Comparison of ENCODE assay signal across 28 cellular contexts in genomic region chr1:166273618-166274017, GRCh38.
"Had no signal": no experiment of that assay in that cellular context is flagged by ENCODE, and none has a peak within 500 bp of the region (broad histone marks: within the 10 kb centered on the region; RNA-seq: fewer than 3 reads in every experiment).

No MANE protein-coding gene starts in this region.

- ATAC-seq: activated T-helper 17 cell treated with anti-CD3 and anti-CD28 coated beads, Interleukin-2, amount 50 U/mL, for 72 hours; T-cell had no signal

- DNase-seq: activated B cell treated with CpG ODN at 0.5 μM for 24 hours; activated CD4-positive, alpha-beta memory T cell treated with anti-CD3 and anti-CD28 coated beads for 36 hours; activated CD4-positive, alpha-beta T cell treated with anti-CD3 and anti-CD28 coated beads, Interleukin-2, amount 10 ng/mL, durations not matched to agents 7 days and 5 days; activated CD8-positive, alpha-beta memory T cell treated with anti-CD3 and anti-CD28 coated beads for 24 hours; activated gamma-delta T cell; activated naive CD4-positive, alpha-beta T cell treated with anti-CD3 and anti-CD28 coated beads, Interleukin-2, amount 10 ng/mL, durations not matched to agents 7 days and 5 days; activated naive CD8-positive, alpha-beta T cell treated with anti-CD3 and anti-CD28 coated beads for 36 hours; activated T-cell treated with anti-CD3 and anti-CD28 coated beads for 4 hours; activated T-cell treated with anti-CD3 and anti-CD28 coated beads, Interleukin-2, amount 50 U/mL, for 48 hours; aorta; central memory CD4-positive, alpha-beta T cell; KG1; NCI-H1048; NCI-H1417 treated with DMSO at 0.1 percent for 48 hours; NCI-H187; NCI-H2171; NCI-H2227 treated with DMSO at 0.1 percent for 48 hours; NCI-H446 treated with DMSO at 0.1 percent for 48 hours; NCI-H524 treated with DMSO at 0.1 percent for 48 hours; NCI-H748 treated with DMSO at 0.1 percent for 48 hours; Peyer's patch; SHP77 treated with DMSO at 0.1 percent for 48 hours; T-cell; T-helper 2 cell; T1000 had no signal

- H3K9me3 ChIP-seq: Peyer's patch had no signal

- H3K36me3 ChIP-seq: breast epithelium, Peyer's patch had no signal

- H3K4me1 ChIP-seq: breast epithelium, Peyer's patch had no signal

- H3K27me3 ChIP-seq: breast epithelium, Peyer's patch had no signal

- H3K4me3 ChIP-seq: breast epithelium, Peyer's patch had no signal

- H3K27ac ChIP-seq: breast epithelium, Peyer's patch, RWPE1 had no signal
